In genomic region chr2:40256649-40257048, GRCh38 we compare ENCODE assay signal across 11 cellular contexts.
DNase-seq lines count a peak whose midpoint lies in the region; ATAC-seq and TF ChIP-seq lines count a peak whose summit lies in the region.
"Had no signal": no experiment of that assay in that cellular context is flagged by ENCODE, and none has a peak within 500 bp of the region (broad histone marks: within the 10 kb centered on the region; RNA-seq: fewer than 3 reads in every experiment).

No MANE protein-coding gene starts in this region.

- DNase-seq in AG04450 (ENCODE audit: low read depth, low spot score): no peak
- peak; percentile 48 for DNase-seq in ELF-1 (ENCODE audit: low read depth, low spot score)
- DNase-seq in NCI-H2171 treated with DMSO at 0.1 percent for 48 hours (lab: John Stamatoyannopoulos, UW): peak; percentile 35
- peak; percentile 48 for DNase-seq in epithelial cell of esophagus (ENCODE audit: low read depth)
- DNase-seq in naive thymus-derived CD4-positive, alpha-beta T cell: no peak
- no peak for DNase-seq in DMS79 treated with DMSO at 0.1 percent for 48 hours (lab: John Stamatoyannopoulos, UW)
- no peak for DNase-seq in stimulated activated CD4-positive, alpha-beta T cell treated with anti-CD3 and anti-CD28 coated beads, Interleukin-2, amount 100 ng/mL, for 24 hours
- DNase-seq: T-helper 1 cell had no signal

- H3K27me3 ChIP-seq in AG04450 (ENCODE audit: control insufficient read depth, insufficient read depth, low read length): no peaks in the 10 kb centered on the region
- no peaks in the 10 kb centered on the region for H3K27me3 ChIP-seq in naive thymus-derived CD4-positive, alpha-beta T cell (ENCODE audit: control insufficient read depth in 2 of 2, insufficient read depth in 2 of 2, low read length in 2 of 2)

- no peak for ATAC-seq in naive thymus-derived CD4-positive, alpha-beta T cell
- ATAC-seq in activated T-helper 17 cell treated with anti-CD3 and anti-CD28 coated beads, Interleukin-2, amount 50 U/mL, for 72 hours (replicated peaks): no peak

- H3K36me3 Mint-ChIP-seq in naive thymus-derived CD4-positive, alpha-beta T cell: no peaks in the 10 kb centered on the region
- H3K36me3 Mint-ChIP-seq in activated T-helper 17 cell treated with anti-CD3 and anti-CD28 coated beads, Interleukin-2, amount 50 U/mL, for 72 hours (ENCODE audit: low read depth): no peaks in the 10 kb centered on the region

- TF ChIP-seq CTCF in AG04450 (IDR thresholded peaks at IDR 0.05; ENCODE audit: low read depth, low read length) (peak; percentile 43), epithelial cell of esophagus (IDR thresholded peaks at IDR 0.05; ENCODE audit: insufficient read depth, low read depth, low read length, missing control alignments) (peak; percentile 52)

- H3K4me3 ChIP-seq in AG04450 (ENCODE audit: low read depth, low read length): no peak overlapping the region
- H3K4me3 ChIP-seq in epithelial cell of esophagus (ENCODE audit: low read length): no peak overlapping the region
- H3K4me3 ChIP-seq in naive thymus-derived CD4-positive, alpha-beta T cell (ENCODE audit: low read length): no peak overlapping the region
- H3K4me3 ChIP-seq: skin epidermis, thoracic aorta had no signal

- no peak overlapping the region for H3K4me3 Mint-ChIP-seq in naive thymus-derived CD4-positive, alpha-beta T cell
- H3K4me3 Mint-ChIP-seq in activated T-helper 17 cell treated with anti-CD3 and anti-CD28 coated beads, Interleukin-2, amount 50 U/mL, for 72 hours: no peak overlapping the region

- no peaks in the 10 kb centered on the region for H3K27me3 Mint-ChIP-seq in naive thymus-derived CD4-positive, alpha-beta T cell
- no peaks in the 10 kb centered on the region for H3K27me3 Mint-ChIP-seq in activated T-helper 17 cell treated with anti-CD3 and anti-CD28 coated beads, Interleukin-2, amount 50 U/mL, for 72 hours

- H3K4me1 ChIP-seq in naive thymus-derived CD4-positive, alpha-beta T cell (ENCODE audit: control insufficient read depth in 2 of 2, insufficient read depth in 2 of 2, low read length in 2 of 2): no peaks in the 10 kb centered on the region

- CTCF ChIA-PET in AG04450 (lab: Charles Lee): interaction anchor here (0.7 to 1.7 kb wide), 5 partner anchors 11 to 231 kb away, joined by 3 to 9 read pairs (median 3); no protein-coding TSS in a partner anchor
- CTCF ChIA-PET in naive thymus-derived CD4-positive, alpha-beta T cell (lab: Charles Lee): no interaction called here

- no peaks in the 10 kb centered on the region for H3K4me1 Mint-ChIP-seq in naive thymus-derived CD4-positive, alpha-beta T cell
- H3K4me1 Mint-ChIP-seq in activated T-helper 17 cell treated with anti-CD3 and anti-CD28 coated beads, Interleukin-2, amount 50 U/mL, for 72 hours: no peaks in the 10 kb centered on the region

- peaks cover 0 to 7% (median 0%) of the 10 kb centered on the region in 11 donors for H3K9me3 Mint-ChIP-seq in naive thymus-derived CD4-positive, alpha-beta T cell
- H3K9me3 Mint-ChIP-seq in activated T-helper 17 cell treated with anti-CD3 and anti-CD28 coated beads, Interleukin-2, amount 50 U/mL, for 72 hours: peaks cover 8% of the 10 kb centered on the region

- H3K27ac ChIP-seq in AG04450 (ENCODE audit: low read depth, low read length): no peak overlapping the region
- H3K27ac ChIP-seq in naive thymus-derived CD4-positive, alpha-beta T cell (ENCODE audit: low read depth, low read length): no peak overlapping the region
- H3K27ac ChIP-seq: skin epidermis, thoracic aorta had no signal

- H3K36me3 ChIP-seq in naive thymus-derived CD4-positive, alpha-beta T cell (ENCODE audit: control insufficient read depth in 2 of 3, insufficient read depth in 3 of 3, low read length in 3 of 3): no peaks in the 10 kb centered on the region
- H3K36me3 ChIP-seq: thoracic aorta had no signal

- H3K9me3 ChIP-seq in AG04450 (ENCODE audit: control insufficient read depth, insufficient read depth, low read length): no peaks in the 10 kb centered on the region
- no peaks in the 10 kb centered on the region for H3K9me3 ChIP-seq in naive thymus-derived CD4-positive, alpha-beta T cell (ENCODE audit: control insufficient read depth in 2 of 3, low read length in 3 of 3)
- H3K9me3 ChIP-seq: thoracic aorta had no signal

- intact Hi-C loops in naive thymus-derived CD4-positive, alpha-beta T cell (cut with micrococcal nuclease): no loop called here

- POLR2A ChIA-PET in AG04450 (lab: Yijun Ruan, JAX): no interaction called here
- POLR2A ChIA-PET in naive thymus-derived CD4-positive, alpha-beta T cell (lab: Charles Lee): no interaction called here

- no peak overlapping the region for H3K27ac Mint-ChIP-seq in naive thymus-derived CD4-positive, alpha-beta T cell
- no peak overlapping the region for H3K27ac Mint-ChIP-seq in activated T-helper 17 cell treated with anti-CD3 and anti-CD28 coated beads, Interleukin-2, amount 50 U/mL, for 72 hours

Comparison
In these comparisons a context has a peak if more than half of its experiments do, and no peak if none do; other contexts are left out.
1. DNase-seq: peak in ELF-1 (single experiment), NCI-H2171 treated with DMSO at 0.1 percent for 48 hours (single experiment) and epithelial cell of esophagus (single experiment); none in AG04450 (single experiment), naive thymus-derived CD4-positive, alpha-beta T cell (0 of 9), DMS79 treated with DMSO at 0.1 percent for 48 hours (single experiment) and stimulated activated CD4-positive, alpha-beta T cell treated with anti-CD3 and anti-CD28 coated beads, Interleukin-2, amount 100 ng/mL, for 24 hours (0 of 2).